Comparison of ENCODE assay signal across 8 cellular contexts in genomic region chr7:27742091-27742710, GRCh38. TPM values are rescaled to one million over a fixed set of nuclear protein-coding genes. Genes with fewer than 3 reads are reported as not detected.
A peak's percentile ranks its signal among the peaks of the same experiment; 100 is the strongest.
DNase-seq lines count a peak whose midpoint lies in the region; ATAC-seq and TF ChIP-seq lines count a peak whose summit lies in the region.
"Not testable (repeated sequence)": the region's sequence is repeated elsewhere in the genome, so short reads cannot be mapped to it uniquely, and the experiment has no call there.

No MANE protein-coding gene starts in this region.

- peak overlapping the region; percentile 85 to 99 (median 97) for H3K4me3 Mint-ChIP-seq in CD4-positive, CD25-positive, alpha-beta regulatory T cell
- H3K4me3 Mint-ChIP-seq in H9 (peak overlapping the region; percentile 94 to 97; a peak in 4 of 5 replicates), immature natural killer cell (peak overlapping the region in 3 of 5 donors; percentile 96 to 99 (median 97)), progenitor cell of endocrine pancreas (ENCODE audit: low read depth) (peak overlapping the region; percentile 94)
- H3K4me3 Mint-ChIP-seq in activated T-cell treated with anti-CD3 and anti-CD28 coated beads, Interleukin-2, amount 50 U/mL, for 4 hours = peak overlapping the region; percentile 99
- H3K4me3 Mint-ChIP-seq in central memory CD8-positive, alpha-beta T cell = peak overlapping the region; percentile 97

- not testable (repeated sequence) for H3K18ac ChIP-seq in H9 (ENCODE audit: insufficient read length, low read depth, low read length)

- ATAC-seq in CD4-positive, CD25-positive, alpha-beta regulatory T cell (ENCODE audit: low read depth in 2 of 2); SK-N-SH treated with all-trans-retinoic acid at 6 μM for 48 hours; activated T-cell treated with anti-CD3 and anti-CD28 coated beads, Interleukin-2, amount 50 U/mL, for 4 hours; central memory CD8-positive, alpha-beta T cell (replicated peaks; ENCODE audit: extremely low read depth, poor library complexity, severe bottlenecking): not testable (repeated sequence)

- H4K5ac ChIP-seq in H9 (ENCODE audit: insufficient read length, low read depth, low read length) = not testable (repeated sequence)

- H3K9ac ChIP-seq in H9 (ENCODE audit: extremely low read depth, insufficient read length, low read length) = not testable (repeated sequence)

- DNase-seq in CD4-positive, CD25-positive, alpha-beta regulatory T cell; H9; activated T-cell treated with anti-CD3 and anti-CD28 coated beads, Interleukin-2, amount 50 U/mL, for 4 hours; central memory CD8-positive, alpha-beta T cell (ENCODE audit: low spot score in 2 of 2); immature natural killer cell; progenitor cell of endocrine pancreas (ENCODE audit: low spot score, unreplicated experiment): not testable (repeated sequence)
- DNase-seq in NCI-H524 treated with DMSO at 0.1 percent for 48 hours (lab: John Stamatoyannopoulos, UW) = peak; percentile 67

- not testable (repeated sequence) for H3K4me3 ChIP-seq in CD4-positive, CD25-positive, alpha-beta regulatory T cell (ENCODE audit: low read depth, low read length)

- H3K27me3 Mint-ChIP-seq in CD4-positive, CD25-positive, alpha-beta regulatory T cell; H9 (ENCODE audit: low read depth); activated T-cell treated with anti-CD3 and anti-CD28 coated beads, Interleukin-2, amount 50 U/mL, for 4 hours (ENCODE audit: low read depth); central memory CD8-positive, alpha-beta T cell; progenitor cell of endocrine pancreas: not testable (repeated sequence)
- H3K27me3 Mint-ChIP-seq in immature natural killer cell (ENCODE audit: low read depth in 3 of 3) = peaks cover 15 to 18% (median 16%) of the 10 kb centered on the region in 3 donors

- peaks cover 38% of the 10 kb centered on the region for H3K4me1 ChIP-seq in CD4-positive, CD25-positive, alpha-beta regulatory T cell (ENCODE audit: control insufficient read depth, insufficient read depth, low read length, poor library complexity, severe bottlenecking)
- not testable (repeated sequence) for H3K4me1 ChIP-seq in H9 (ENCODE audit: insufficient read depth, low read length)

- peaks cover 13% of the 10 kb centered on the region for H3K36me3 Mint-ChIP-seq in CD4-positive, CD25-positive, alpha-beta regulatory T cell
- not testable (repeated sequence) for H3K36me3 Mint-ChIP-seq in H9 (ENCODE audit: insufficient read depth in 1 of 3, low read depth in 3 of 3); activated T-cell treated with anti-CD3 and anti-CD28 coated beads, Interleukin-2, amount 50 U/mL, for 4 hours (ENCODE audit: insufficient read depth); immature natural killer cell; progenitor cell of endocrine pancreas (ENCODE audit: insufficient read depth)
- H3K36me3 Mint-ChIP-seq in central memory CD8-positive, alpha-beta T cell (ENCODE audit: insufficient read depth) = peaks cover 22% of the 10 kb centered on the region

- H3K79me1 ChIP-seq in H9 (ENCODE audit: insufficient read depth, low read depth, low read length, poor library complexity, severe bottlenecking) = not testable (repeated sequence)

- not testable (repeated sequence) for H3K23ac ChIP-seq in H9 (ENCODE audit: insufficient read length, low read depth, low read length)

- H3K4me2 ChIP-seq in H9 (ENCODE audit: insufficient read depth, insufficient read length, low read length) = not testable (repeated sequence)

- not testable (repeated sequence) for H3K27me3 ChIP-seq in CD4-positive, CD25-positive, alpha-beta regulatory T cell (ENCODE audit: control insufficient read depth, insufficient read depth, low read length); H9 (ENCODE audit: insufficient read depth, low read length)

- H2BK12ac ChIP-seq in H9 (ENCODE audit: insufficient read length, low read depth, low read length) = not testable (repeated sequence)

- WGBS in H9 (ENCODE audit: extremely low coverage, insufficient read length, low lambda C conversion rate) = no CpG with 5 or more reads among the region's 11 CpGs

- not testable (repeated sequence) for H2BK120ac ChIP-seq in H9 (ENCODE audit: low read depth, low read length, poor library complexity, severe bottlenecking)

- not testable (repeated sequence) for H2AK5ac ChIP-seq in H9 (ENCODE audit: insufficient read length, low read length)

- H3K9me3 ChIP-seq in CD4-positive, CD25-positive, alpha-beta regulatory T cell (ENCODE audit: control insufficient read depth in 2 of 2, low read length in 2 of 2); H9 (ENCODE audit: control insufficient read depth, low read depth, low read length): not testable (repeated sequence)

- H4K8ac ChIP-seq in H9 (replicated peaks; ENCODE audit: insufficient read length, low read depth, low read length) = not testable (repeated sequence)

- not testable (repeated sequence) for H3K14ac ChIP-seq in H9 (ENCODE audit: insufficient read depth, low read length)

- H2AFZ ChIP-seq in H9 (ENCODE audit: low read length) = not testable (repeated sequence)

- not testable (repeated sequence) for H2BK15ac ChIP-seq in H9 (ENCODE audit: low read depth, low read length)

- not testable (repeated sequence) for H2BK5ac ChIP-seq in H9 (ENCODE audit: insufficient read length, low read length)

- peak overlapping the region in 2 of 3 donors; percentile 40 to 74 for H3K27ac Mint-ChIP-seq in CD4-positive, CD25-positive, alpha-beta regulatory T cell
- H3K27ac Mint-ChIP-seq in H9 (peak overlapping the region; percentile 1 to 56 (median 35); a peak in 3 of 7 replicates), immature natural killer cell (peak overlapping the region in 4 of 6 donors; percentile 12 to 99 (median 22)), progenitor cell of endocrine pancreas (peak overlapping the region; percentile 87)
- not testable (repeated sequence) for H3K27ac Mint-ChIP-seq in central memory CD8-positive, alpha-beta T cell (ENCODE audit: low read depth)

- H3K56ac ChIP-seq in H9 (ENCODE audit: insufficient read length, low read depth, low read length) = not testable (repeated sequence)

- not testable (repeated sequence) for H3T11ph ChIP-seq in H9 (ENCODE audit: low read length)

- not testable (repeated sequence) for H3K79me2 ChIP-seq in H9 (ENCODE audit: insufficient read depth, low read length)

- H3K27ac ChIP-seq in CD4-positive, CD25-positive, alpha-beta regulatory T cell (ENCODE audit: insufficient read depth, low read length, poor library complexity, severe bottlenecking); H9 (ENCODE audit: insufficient read length, low read depth, low read length): not testable (repeated sequence)

- not testable (repeated sequence) for H3K23me2 ChIP-seq in H9 (ENCODE audit: insufficient read length, low read depth, low read length, poor library complexity, severe bottlenecking)

- not testable (repeated sequence) for H4K20me1 ChIP-seq in H9 (ENCODE audit: control insufficient read depth, insufficient read depth, insufficient read length)

- peaks cover 20 to 67% (median 52%) of the 10 kb centered on the region in 4 donors for H3K4me1 Mint-ChIP-seq in CD4-positive, CD25-positive, alpha-beta regulatory T cell
- H3K4me1 Mint-ChIP-seq in H9 (peaks cover 38 to 39% of the 10 kb centered on the region in 2 experiments), immature natural killer cell (peaks cover 46 to 67% of the 10 kb centered on the region in 2 donors), progenitor cell of endocrine pancreas (ENCODE audit: low read depth) (peaks cover 44% of the 10 kb centered on the region)
- peaks cover 51% of the 10 kb centered on the region for H3K4me1 Mint-ChIP-seq in activated T-cell treated with anti-CD3 and anti-CD28 coated beads, Interleukin-2, amount 50 U/mL, for 4 hours (ENCODE audit: low read depth)
- H3K4me1 Mint-ChIP-seq in central memory CD8-positive, alpha-beta T cell = peaks cover 55% of the 10 kb centered on the region

- not testable (repeated sequence) for H3K9me3 Mint-ChIP-seq in CD4-positive, CD25-positive, alpha-beta regulatory T cell; H9; activated T-cell treated with anti-CD3 and anti-CD28 coated beads, Interleukin-2, amount 50 U/mL, for 4 hours; central memory CD8-positive, alpha-beta T cell; immature natural killer cell; progenitor cell of endocrine pancreas (ENCODE audit: low read depth)

- not testable (repeated sequence) for H2BK20ac ChIP-seq in H9 (ENCODE audit: low read depth, low read length, poor library complexity, severe bottlenecking)

- not testable (repeated sequence) for H4K91ac ChIP-seq in H9 (ENCODE audit: insufficient read length, low read depth, low read length)

- not testable (repeated sequence) for TF ChIP-seq CTCF in H9 (conservative IDR thresholded peaks at IDR 0.05); progenitor cell of endocrine pancreas (IDR thresholded peaks at IDR 0.05; ENCODE audit: unreplicated experiment)

- not testable (repeated sequence) for H3K4ac ChIP-seq in H9 (ENCODE audit: low read depth, low read length)

- not testable (repeated sequence) for H3K36me3 ChIP-seq in CD4-positive, CD25-positive, alpha-beta regulatory T cell (ENCODE audit: control insufficient read depth, insufficient read depth, low read length)

TF ChIP-seq in SK-N-SH treated with all-trans-retinoic acid at 6 μM for 48 hours, 23 proteins besides CTCF, POLR2A, EP300 and RAD21 (continues in another document):
- TF ChIP-seq ESRRG (CRISPR knock-in tag; IDR thresholded peaks at IDR 0.05) = 0 out of 2 replicates have a peak, but pooled peaks have one; percentile 33

RNA-seq across cellular contexts. Expression of gene TAX1BP1, which starts 2.2 kb away (rescaled TPM):
- 159 TPM for total RNA-seq in CD4-positive, CD25-positive, alpha-beta regulatory T cell
- polyA plus RNA-seq in CD4-positive, CD25-positive, alpha-beta regulatory T cell = 100 to 1,000 TPM; 107 to 142 (median 121) TPM
- total RNA-seq in H9 (2021) = 58.0 and 58.3 TPM in 2 replicates
- 10 to 100 TPM; 52.3 to 68.5 (median 62.0) TPM for total RNA-seq in activated T-cell treated with anti-CD3 and anti-CD28 coated beads, Interleukin-2, amount 50 U/mL, for 4 hours
- 100 to 1,000 TPM in 2 of 3 donors, 10 to 100 TPM in 1; 86.9 to 119 (median 114) TPM for polyA plus RNA-seq in immature natural killer cell
- 98.1 and 101 TPM in 2 replicates for total RNA-seq in progenitor cell of endocrine pancreas
